In the genomic region with DNA sequence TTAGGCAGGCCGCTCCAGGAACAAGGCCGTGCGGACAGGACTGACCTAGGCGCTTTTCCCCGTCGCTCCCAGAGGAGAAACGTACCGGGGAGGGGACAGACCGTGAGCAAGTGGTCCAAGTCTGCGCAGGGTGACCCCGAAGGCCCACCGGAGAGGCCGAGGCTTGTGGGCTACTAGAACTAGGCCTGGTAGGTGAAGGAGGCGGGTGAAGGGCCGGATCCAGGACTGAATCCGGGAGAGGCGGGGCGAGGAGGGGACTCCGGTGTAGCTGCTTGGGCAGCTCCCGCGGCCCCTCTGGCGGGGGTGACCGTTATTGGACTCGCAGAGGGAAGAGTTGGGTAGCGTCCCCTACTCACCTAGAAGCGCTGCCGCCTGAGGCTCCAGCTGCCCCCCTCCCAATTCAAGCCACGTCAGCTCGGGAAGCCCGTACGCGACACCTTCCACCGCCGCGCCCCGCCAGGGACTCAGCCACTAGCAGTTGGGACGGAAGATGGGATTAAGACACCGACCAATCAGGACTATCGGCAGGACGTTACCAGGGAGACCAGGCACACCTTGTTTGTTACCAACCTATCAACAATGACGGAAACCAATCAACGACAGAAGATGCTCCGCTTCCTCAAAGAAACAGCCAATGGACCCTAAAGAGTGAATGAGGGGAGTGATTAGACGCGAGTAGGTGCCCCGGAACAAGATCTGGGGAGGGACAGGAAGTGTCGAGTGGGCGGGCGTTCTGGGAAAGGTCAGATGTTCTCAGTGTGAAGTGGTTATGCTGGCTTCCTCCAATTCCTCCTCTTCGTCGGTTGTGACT, we compare ENCODE assay signal across 1 cellular context.
TF ChIP-seq lines count a peak whose summit lies in the region.

A gene with protein sequence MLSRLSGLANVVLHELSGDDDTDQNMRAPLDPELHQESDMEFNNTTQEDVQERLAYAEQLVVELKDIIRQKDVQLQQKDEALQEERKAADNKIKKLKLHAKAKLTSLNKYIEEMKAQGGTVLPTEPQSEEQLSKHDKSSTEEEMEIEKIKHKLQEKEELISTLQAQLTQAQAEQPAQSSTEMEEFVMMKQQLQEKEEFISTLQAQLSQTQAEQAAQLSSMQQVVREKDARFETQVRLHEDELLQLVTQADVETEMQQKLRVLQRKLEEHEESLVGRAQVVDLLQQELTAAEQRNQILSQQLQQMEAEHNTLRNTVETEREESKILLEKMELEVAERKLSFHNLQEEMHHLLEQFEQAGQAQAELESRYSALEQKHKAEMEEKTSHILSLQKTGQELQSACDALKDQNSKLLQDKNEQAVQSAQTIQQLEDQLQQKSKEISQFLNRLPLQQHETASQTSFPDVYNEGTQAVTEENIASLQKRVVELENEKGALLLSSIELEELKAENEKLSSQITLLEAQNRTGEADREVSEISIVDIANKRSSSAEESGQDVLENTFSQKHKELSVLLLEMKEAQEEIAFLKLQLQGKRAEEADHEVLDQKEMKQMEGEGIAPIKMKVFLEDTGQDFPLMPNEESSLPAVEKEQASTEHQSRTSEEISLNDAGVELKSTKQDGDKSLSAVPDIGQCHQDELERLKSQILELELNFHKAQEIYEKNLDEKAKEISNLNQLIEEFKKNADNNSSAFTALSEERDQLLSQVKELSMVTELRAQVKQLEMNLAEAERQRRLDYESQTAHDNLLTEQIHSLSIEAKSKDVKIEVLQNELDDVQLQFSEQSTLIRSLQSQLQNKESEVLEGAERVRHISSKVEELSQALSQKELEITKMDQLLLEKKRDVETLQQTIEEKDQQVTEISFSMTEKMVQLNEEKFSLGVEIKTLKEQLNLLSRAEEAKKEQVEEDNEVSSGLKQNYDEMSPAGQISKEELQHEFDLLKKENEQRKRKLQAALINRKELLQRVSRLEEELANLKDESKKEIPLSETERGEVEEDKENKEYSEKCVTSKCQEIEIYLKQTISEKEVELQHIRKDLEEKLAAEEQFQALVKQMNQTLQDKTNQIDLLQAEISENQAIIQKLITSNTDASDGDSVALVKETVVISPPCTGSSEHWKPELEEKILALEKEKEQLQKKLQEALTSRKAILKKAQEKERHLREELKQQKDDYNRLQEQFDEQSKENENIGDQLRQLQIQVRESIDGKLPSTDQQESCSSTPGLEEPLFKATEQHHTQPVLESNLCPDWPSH (N-terminal part only) (minus strand): TSS at position 466 of the 811 bp plus-strand sequence. CDS start 18,770 bp downstream, outside the sequence.

TF ChIP-seq in K562, 482 proteins besides CTCF, POLR2A, EP300 and RAD21 (continued from another document and continues in another):
- peak; percentile 58 for TF ChIP-seq HCFC1 (IDR thresholded peaks at IDR 0.05; ENCODE audit: low read depth, low read length)
- no peak for TF ChIP-seq ZNF24 (IDR thresholded peaks at IDR 0.05)
- peak; percentile 55; the same call in 1 of the 2 replicates for TF ChIP-seq SP1 (CRISPR knock-in tag; IDR thresholded peaks at IDR 0.05)
- TF ChIP-seq MAZ (CRISPR knock-in tag; conservative IDR thresholded peaks at IDR 0.05 in 1 of 2, IDR thresholded peaks at IDR 0.05 in 1 of 2), result peak; percentile 61; a peak in 2 of 4 replicates
- no peak for TF ChIP-seq KLF1 (tag; IDR thresholded peaks at IDR 0.05)
- 0 out of 2 replicates have a peak, but pooled peaks have one; percentile 4 for TF ChIP-seq FOSL1 (tag; conservative IDR thresholded peaks at IDR 0.05)
- TF ChIP-seq BRF1 (IDR thresholded peaks at IDR 0.05; ENCODE audit: borderline replicate concordance, extremely low read depth, insufficient read length), result no peak
- no peak for TF ChIP-seq CAMTA2 (CRISPR knock-in tag; conservative IDR thresholded peaks at IDR 0.05)
- no peak for TF ChIP-seq TCF3 (CRISPR knock-in tag; IDR thresholded peaks at IDR 0.05)
- TF ChIP-seq, protein P1, sequence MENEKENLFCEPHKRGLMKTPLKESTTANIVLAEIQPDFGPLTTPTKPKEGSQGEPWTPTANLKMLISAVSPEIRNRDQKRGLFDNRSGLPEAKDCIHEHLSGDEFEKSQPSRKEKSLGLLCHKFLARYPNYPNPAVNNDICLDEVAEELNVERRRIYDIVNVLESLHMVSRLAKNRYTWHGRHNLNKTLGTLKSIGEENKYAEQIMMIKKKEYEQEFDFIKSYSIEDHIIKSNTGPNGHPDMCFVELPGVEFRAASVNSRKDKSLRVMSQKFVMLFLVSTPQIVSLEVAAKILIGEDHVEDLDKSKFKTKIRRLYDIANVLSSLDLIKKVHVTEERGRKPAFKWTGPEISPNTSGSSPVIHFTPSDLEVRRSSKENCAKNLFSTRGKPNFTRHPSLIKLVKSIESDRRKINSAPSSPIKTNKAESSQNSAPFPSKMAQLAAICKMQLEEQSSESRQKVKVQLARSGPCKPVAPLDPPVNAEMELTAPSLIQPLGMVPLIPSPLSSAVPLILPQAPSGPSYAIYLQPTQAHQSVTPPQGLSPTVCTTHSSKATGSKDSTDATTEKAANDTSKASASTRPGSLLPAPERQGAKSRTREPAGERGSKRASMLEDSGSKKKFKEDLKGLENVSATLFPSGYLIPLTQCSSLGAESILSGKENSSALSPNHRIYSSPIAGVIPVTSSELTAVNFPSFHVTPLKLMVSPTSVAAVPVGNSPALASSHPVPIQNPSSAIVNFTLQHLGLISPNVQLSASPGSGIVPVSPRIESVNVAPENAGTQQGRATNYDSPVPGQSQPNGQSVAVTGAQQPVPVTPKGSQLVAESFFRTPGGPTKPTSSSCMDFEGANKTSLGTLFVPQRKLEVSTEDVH (IDR thresholded peaks at IDR 0.05; ENCODE audit: low read depth, partially characterized antibody), result peak; percentile 86
- no peak for TF ChIP-seq KDM2B (CRISPR knock-in tag; IDR thresholded peaks at IDR 0.05)
- no peak for TF ChIP-seq NFXL1 (CRISPR knock-in tag; IDR thresholded peaks at IDR 0.05)
- no peak for TF ChIP-seq SMAD1 (IDR thresholded peaks at IDR 0.05; ENCODE audit: low read depth, low read length, partially characterized antibody)
- TF ChIP-seq MYC (IDR thresholded peaks at IDR 0.05; ENCODE audit: low read depth, low read length), result no peak
- TF ChIP-seq MYC (CRISPR knock-in tag; IDR thresholded peaks at IDR 0.05; ENCODE audit: borderline replicate concordance, low read depth), result no peak
- no peak for TF ChIP-seq ZNF12 (CRISPR knock-in tag; IDR thresholded peaks at IDR 0.05)
- TF ChIP-seq HDAC8 (tag; IDR thresholded peaks at IDR 0.05), result no peak
- TF ChIP-seq, protein P2, sequence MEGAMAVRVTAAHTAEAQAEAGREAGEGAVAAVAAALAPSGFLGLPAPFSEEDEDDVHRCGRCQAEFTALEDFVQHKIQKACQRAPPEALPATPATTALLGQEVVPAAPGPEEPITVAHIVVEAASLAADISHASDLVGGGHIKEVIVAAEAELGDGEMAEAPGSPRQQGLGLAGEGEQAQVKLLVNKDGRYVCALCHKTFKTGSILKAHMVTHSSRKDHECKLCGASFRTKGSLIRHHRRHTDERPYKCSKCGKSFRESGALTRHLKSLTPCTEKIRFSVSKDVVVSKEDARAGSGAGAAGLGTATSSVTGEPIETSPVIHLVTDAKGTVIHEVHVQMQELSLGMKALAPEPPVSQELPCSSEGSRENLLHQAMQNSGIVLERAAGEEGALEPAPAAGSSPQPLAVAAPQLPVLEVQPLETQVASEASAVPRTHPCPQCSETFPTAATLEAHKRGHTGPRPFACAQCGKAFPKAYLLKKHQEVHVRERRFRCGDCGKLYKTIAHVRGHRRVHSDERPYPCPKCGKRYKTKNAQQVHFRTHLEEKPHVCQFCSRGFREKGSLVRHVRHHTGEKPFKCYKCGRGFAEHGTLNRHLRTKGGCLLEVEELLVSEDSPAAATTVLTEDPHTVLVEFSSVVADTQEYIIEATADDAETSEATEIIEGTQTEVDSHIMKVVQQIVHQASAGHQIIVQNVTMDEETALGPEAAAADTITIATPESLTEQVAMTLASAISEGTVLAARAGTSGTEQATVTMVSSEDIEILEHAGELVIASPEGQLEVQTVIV (CRISPR knock-in tag; IDR thresholded peaks at IDR 0.05; ENCODE audit: borderline replicate concordance), result no peak
- TF ChIP-seq JUN (IDR thresholded peaks at IDR 0.05; ENCODE audit: borderline replicate concordance, low read depth, low read length), result no peak
- no peak for TF ChIP-seq JUN (CRISPR knock-in tag; IDR thresholded peaks at IDR 0.05; ENCODE audit: borderline replicate concordance)
- no peak for TF ChIP-seq CGGBP1 (CRISPR knock-in tag; IDR thresholded peaks at IDR 0.05)
- no peak for TF ChIP-seq TBL1XR1 (IDR thresholded peaks at IDR 0.05; ENCODE audit: low read length in 2 of 2)
- TF ChIP-seq THRA (IDR thresholded peaks at IDR 0.05), result no peak
- TF ChIP-seq, protein P3, sequence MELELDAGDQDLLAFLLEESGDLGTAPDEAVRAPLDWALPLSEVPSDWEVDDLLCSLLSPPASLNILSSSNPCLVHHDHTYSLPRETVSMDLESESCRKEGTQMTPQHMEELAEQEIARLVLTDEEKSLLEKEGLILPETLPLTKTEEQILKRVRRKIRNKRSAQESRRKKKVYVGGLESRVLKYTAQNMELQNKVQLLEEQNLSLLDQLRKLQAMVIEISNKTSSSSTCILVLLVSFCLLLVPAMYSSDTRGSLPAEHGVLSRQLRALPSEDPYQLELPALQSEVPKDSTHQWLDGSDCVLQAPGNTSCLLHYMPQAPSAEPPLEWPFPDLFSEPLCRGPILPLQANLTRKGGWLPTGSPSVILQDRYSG (tag; conservative IDR thresholded peaks at IDR 0.05; ENCODE audit: low read depth), result no peak
- no peak for TF ChIP-seq ZNF764 (CRISPR knock-in tag; IDR thresholded peaks at IDR 0.05; ENCODE audit: low read depth)
- TF ChIP-seq, protein P4, sequence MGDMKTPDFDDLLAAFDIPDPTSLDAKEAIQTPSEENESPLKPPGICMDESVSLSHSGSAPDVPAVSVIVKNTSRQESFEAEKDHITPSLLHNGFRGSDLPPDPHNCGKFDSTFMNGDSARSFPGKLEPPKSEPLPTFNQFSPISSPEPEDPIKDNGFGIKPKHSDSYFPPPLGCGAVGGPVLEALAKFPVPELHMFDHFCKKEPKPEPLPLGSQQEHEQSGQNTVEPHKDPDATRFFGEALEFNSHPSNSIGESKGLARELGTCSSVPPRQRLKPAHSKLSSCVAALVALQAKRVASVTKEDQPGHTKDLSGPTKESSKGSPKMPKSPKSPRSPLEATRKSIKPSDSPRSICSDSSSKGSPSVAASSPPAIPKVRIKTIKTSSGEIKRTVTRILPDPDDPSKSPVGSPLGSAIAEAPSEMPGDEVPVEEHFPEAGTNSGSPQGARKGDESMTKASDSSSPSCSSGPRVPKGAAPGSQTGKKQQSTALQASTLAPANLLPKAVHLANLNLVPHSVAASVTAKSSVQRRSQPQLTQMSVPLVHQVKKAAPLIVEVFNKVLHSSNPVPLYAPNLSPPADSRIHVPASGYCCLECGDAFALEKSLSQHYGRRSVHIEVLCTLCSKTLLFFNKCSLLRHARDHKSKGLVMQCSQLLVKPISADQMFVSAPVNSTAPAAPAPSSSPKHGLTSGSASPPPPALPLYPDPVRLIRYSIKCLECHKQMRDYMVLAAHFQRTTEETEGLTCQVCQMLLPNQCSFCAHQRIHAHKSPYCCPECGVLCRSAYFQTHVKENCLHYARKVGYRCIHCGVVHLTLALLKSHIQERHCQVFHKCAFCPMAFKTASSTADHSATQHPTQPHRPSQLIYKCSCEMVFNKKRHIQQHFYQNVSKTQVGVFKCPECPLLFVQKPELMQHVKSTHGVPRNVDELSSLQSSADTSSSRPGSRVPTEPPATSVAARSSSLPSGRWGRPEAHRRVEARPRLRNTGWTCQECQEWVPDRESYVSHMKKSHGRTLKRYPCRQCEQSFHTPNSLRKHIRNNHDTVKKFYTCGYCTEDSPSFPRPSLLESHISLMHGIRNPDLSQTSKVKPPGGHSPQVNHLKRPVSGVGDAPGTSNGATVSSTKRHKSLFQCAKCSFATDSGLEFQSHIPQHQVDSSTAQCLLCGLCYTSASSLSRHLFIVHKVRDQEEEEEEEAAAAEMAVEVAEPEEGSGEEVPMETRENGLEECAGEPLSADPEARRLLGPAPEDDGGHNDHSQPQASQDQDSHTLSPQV (IDR thresholded peaks at IDR 0.05), result no peak
- no peak for TF ChIP-seq SREBF1 (IDR thresholded peaks at IDR 0.05; ENCODE audit: borderline replicate concordance, low read depth, low read length)
- TF ChIP-seq E2F4 (CRISPR knock-in tag; IDR thresholded peaks at IDR 0.05; ENCODE audit: low read depth), result no peak
- no peak for TF ChIP-seq SMARCB1 (IDR thresholded peaks at IDR 0.05; ENCODE audit: insufficient read length, low read depth)
- no peak for TF ChIP-seq JUNB (CRISPR knock-in tag; conservative IDR thresholded peaks at IDR 0.05)
- peak; percentile 87 for TF ChIP-seq EP400 (IDR thresholded peaks at IDR 0.05)
- TF ChIP-seq, protein P5, sequence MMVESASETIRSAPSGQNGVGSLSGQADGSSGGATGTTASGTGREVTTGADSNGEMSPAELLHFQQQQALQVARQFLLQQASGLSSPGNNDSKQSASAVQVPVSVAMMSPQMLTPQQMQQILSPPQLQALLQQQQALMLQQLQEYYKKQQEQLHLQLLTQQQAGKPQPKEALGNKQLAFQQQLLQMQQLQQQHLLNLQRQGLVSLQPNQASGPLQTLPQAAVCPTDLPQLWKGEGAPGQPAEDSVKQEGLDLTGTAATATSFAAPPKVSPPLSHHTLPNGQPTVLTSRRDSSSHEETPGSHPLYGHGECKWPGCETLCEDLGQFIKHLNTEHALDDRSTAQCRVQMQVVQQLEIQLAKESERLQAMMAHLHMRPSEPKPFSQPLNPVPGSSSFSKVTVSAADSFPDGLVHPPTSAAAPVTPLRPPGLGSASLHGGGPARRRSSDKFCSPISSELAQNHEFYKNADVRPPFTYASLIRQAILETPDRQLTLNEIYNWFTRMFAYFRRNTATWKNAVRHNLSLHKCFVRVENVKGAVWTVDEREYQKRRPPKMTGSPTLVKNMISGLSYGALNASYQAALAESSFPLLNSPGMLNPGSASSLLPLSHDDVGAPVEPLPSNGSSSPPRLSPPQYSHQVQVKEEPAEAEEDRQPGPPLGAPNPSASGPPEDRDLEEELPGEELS (CRISPR knock-in tag; IDR thresholded peaks at IDR 0.05; ENCODE audit: borderline replicate concordance), result no peak
